21 cellular contexts compared by ENCODE assay signal in the genomic region with DNA sequence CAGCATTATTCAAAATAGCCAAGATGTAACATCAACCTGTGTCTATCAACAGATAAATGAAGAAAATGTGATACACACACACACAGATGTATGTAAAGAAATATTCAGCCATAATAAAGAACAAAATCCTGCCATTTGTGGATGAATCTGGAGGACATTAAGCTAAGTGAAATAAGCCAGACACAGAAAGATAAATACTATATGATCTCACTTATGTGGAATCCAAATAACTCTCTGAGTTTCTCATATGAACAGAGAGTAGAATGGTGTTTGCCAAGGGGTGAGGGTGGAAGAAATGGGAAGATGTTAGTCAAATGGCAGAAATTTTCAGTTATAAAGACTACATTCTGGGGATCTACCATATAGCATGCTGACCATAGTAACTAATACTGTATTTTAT.
"Had no signal": no experiment of that assay in that cellular context is flagged by ENCODE, and none has a peak within 500 bp of the region (broad histone marks: within the 10 kb centered on the region; RNA-seq: fewer than 3 reads in every experiment).

No MANE protein-coding gene starts in this region.

- H3K27me3 Mint-ChIP-seq: activated B cell treated with CpG ODN at 0.5 μM for 24 hours; activated CD4-positive, alpha-beta memory T cell treated with anti-CD3 and anti-CD28 coated beads for 36 hours; activated naive CD8-positive, alpha-beta T cell; brain had no signal

- DNase-seq: activated B cell treated with CpG ODN at 0.5 μM for 24 hours; activated CD4-positive, alpha-beta memory T cell treated with anti-CD3 and anti-CD28 coated beads for 36 hours; activated CD4-positive, alpha-beta T cell treated with anti-CD3 and anti-CD28 coated beads for 4 hours; amygdala; central memory CD4-positive, alpha-beta T cell; erythroblast; foreskin melanocyte; glutamatergic neuron; hippocampal formation; lower lobe of right lung; nephron progenitor cell; occipital lobe; stimulated activated CD4-positive, alpha-beta T cell treated with anti-CD3 and anti-CD28 coated beads, Interleukin-2, amount 100 ng/mL, for 24 hours; stimulated activated naive CD8-positive, alpha-beta T cell treated with anti-CD3 and anti-CD28 coated beads, Interleukin-15, Interleukin-2, amounts not matched to agents 100 U/mL and 50 U/mL, for 24 hours; substantia nigra; T-helper 1 cell; T-helper 9 cell; tibial artery had no signal

- H3K27me3 ChIP-seq: tibial artery had no signal

- H3K9me3 ChIP-seq: lower lobe of right lung, tibial artery had no signal

- H3K36me3 ChIP-seq: lower lobe of right lung, tibial artery had no signal

- H3K36me3 Mint-ChIP-seq: activated CD4-positive, alpha-beta memory T cell treated with anti-CD3 and anti-CD28 coated beads for 36 hours; activated naive CD8-positive, alpha-beta T cell had no signal

- H3K4me3 Mint-ChIP-seq: activated B cell treated with CpG ODN at 0.5 μM for 24 hours; activated CD4-positive, alpha-beta memory T cell treated with anti-CD3 and anti-CD28 coated beads for 36 hours; activated naive CD8-positive, alpha-beta T cell; brain; nephron progenitor cell had no signal

- H3K4me1 ChIP-seq: lower lobe of right lung, tibial artery had no signal

- H3K4me1 Mint-ChIP-seq: activated B cell treated with CpG ODN at 0.5 μM for 24 hours, brain, nephron progenitor cell had no signal

- ATAC-seq: lower lobe of right lung; stimulated activated naive CD8-positive, alpha-beta T cell treated with anti-CD3 and anti-CD28 coated beads, Interleukin-15, Interleukin-2, amounts not matched to agents 100 U/mL and 50 U/mL, for 24 hours had no signal

- H3K27ac Mint-ChIP-seq: activated B cell treated with CpG ODN at 0.5 μM for 24 hours; activated CD4-positive, alpha-beta memory T cell treated with anti-CD3 and anti-CD28 coated beads for 36 hours; activated naive CD8-positive, alpha-beta T cell; brain; nephron progenitor cell had no signal

- H3K27ac ChIP-seq: coronary artery, lower lobe of right lung, tibial artery had no signal

- H3K4me3 ChIP-seq: coronary artery, lower lobe of right lung, tibial artery had no signal
